16 cellular contexts compared by ENCODE assay signal in genomic region chr2:237892936-237893595, GRCh38. TPM values are rescaled to one million over a fixed set of nuclear protein-coding genes. Genes with fewer than 3 reads are reported as not detected.
A peak's percentile ranks its signal among the peaks of the same experiment; 100 is the strongest.
DNase-seq lines count a peak whose midpoint lies in the region; ATAC-seq and TF ChIP-seq lines count a peak whose summit lies in the region.
"Had no signal": no experiment of that assay in that cellular context is flagged by ENCODE, and none has a peak within 500 bp of the region (broad histone marks: within the 10 kb centered on the region; RNA-seq: fewer than 3 reads in every experiment).

No MANE protein-coding gene starts in this region.

- H3K27me3 ChIP-seq in endodermal cell (ENCODE audit: control insufficient read depth, insufficient read depth, low read length, poor library complexity, severe bottlenecking) (no peaks in the 10 kb centered on the region), spleen (replicated peaks in 1 of 7) (no peaks in the 10 kb centered on the region)

- H3K4me3 ChIP-seq in endodermal cell (ENCODE audit: low read length) (no peak overlapping the region), spleen (no peak overlapping the region)
- H3K4me3 ChIP-seq: prostate gland had no signal

- H3K27ac Mint-ChIP-seq in T-helper 1 cell treated with Interleukin-12 subunit alpha and Interleukin-12 subunit beta and Interleukin-4 antibody, amounts not matched to agents 30 μg/mL and 1 μg/mL, for 36 hours: no peak overlapping the region
- H3K27ac Mint-ChIP-seq in endodermal cell: no peak overlapping the region

- H3K36me3 ChIP-seq in endodermal cell (ENCODE audit: control insufficient read depth, insufficient read depth, low read length): no peaks in the 10 kb centered on the region
- no peaks in the 10 kb centered on the region for H3K36me3 ChIP-seq in spleen
- H3K36me3 ChIP-seq: prostate gland had no signal

- no peak for TF ChIP-seq POLR2A in spleen (IDR thresholded peaks at IDR 0.05)

- peaks cover 3% of the 10 kb centered on the region for H3K27me3 Mint-ChIP-seq in T-helper 1 cell treated with Interleukin-12 subunit alpha and Interleukin-12 subunit beta and Interleukin-4 antibody, amounts not matched to agents 30 μg/mL and 1 μg/mL, for 36 hours (ENCODE audit: low read depth)
- no peaks in the 10 kb centered on the region for H3K27me3 Mint-ChIP-seq in endodermal cell (ENCODE audit: insufficient read depth)

- H3K4me1 Mint-ChIP-seq in T-helper 1 cell treated with Interleukin-12 subunit alpha and Interleukin-12 subunit beta and Interleukin-4 antibody, amounts not matched to agents 30 μg/mL and 1 μg/mL, for 36 hours (ENCODE audit: low read depth): peaks cover 30% of the 10 kb centered on the region
- H3K4me1 Mint-ChIP-seq in endodermal cell: no peaks in the 10 kb centered on the region

- peaks cover 3% of the 10 kb centered on the region for H3K36me3 Mint-ChIP-seq in T-helper 1 cell treated with Interleukin-12 subunit alpha and Interleukin-12 subunit beta and Interleukin-4 antibody, amounts not matched to agents 30 μg/mL and 1 μg/mL, for 36 hours (ENCODE audit: low read depth)
- no peaks in the 10 kb centered on the region for H3K36me3 Mint-ChIP-seq in endodermal cell (ENCODE audit: low read depth)

- no peaks in the 10 kb centered on the region for H3K9me3 Mint-ChIP-seq in T-helper 1 cell treated with Interleukin-12 subunit alpha and Interleukin-12 subunit beta and Interleukin-4 antibody, amounts not matched to agents 30 μg/mL and 1 μg/mL, for 36 hours
- no peaks in the 10 kb centered on the region for H3K9me3 Mint-ChIP-seq in endodermal cell

- ATAC-seq in GM18498 (IDR thresholded peaks at IDR 0.05; ENCODE audit: unreplicated experiment): no peak

- TF ChIP-seq CTCF in endodermal cell (conservative IDR thresholded peaks at IDR 0.05) (no peak), spleen (IDR thresholded peaks at IDR 0.05 in 8 of 11, conservative IDR thresholded peaks at IDR 0.05 in 3 of 11) (no peak)

- intact Hi-C loops in spleen (cut with DNase I; ENCODE audit: low total_unique reads): no loop called here

- peak overlapping the region; percentile 33 for H3K4me3 Mint-ChIP-seq in T-helper 1 cell treated with Interleukin-12 subunit alpha and Interleukin-12 subunit beta and Interleukin-4 antibody, amounts not matched to agents 30 μg/mL and 1 μg/mL, for 36 hours
- no peak overlapping the region for H3K4me3 Mint-ChIP-seq in endodermal cell

- no peak for DNase-seq in T-helper 1 cell
- peak; percentile 30 for DNase-seq in OCI-M1 (lab: John Stamatoyannopoulos, UW)
- peak; percentile 29 for DNase-seq in endodermal cell
- peak; percentile 10 for DNase-seq in spleen
- no peak for DNase-seq in AG08396 (ENCODE audit: low spot score)
- no peak for DNase-seq in HT-29 (ENCODE audit: low spot score)
- DNase-seq: activated CD4-positive, alpha-beta T cell treated with anti-CD3 and anti-CD28 coated beads for 48 hours; amygdala; cortex of kidney; hippocampal formation; NCI-H1930; NCI-H69; RPMI8226 had no signal

- H3K9me3 ChIP-seq in endodermal cell (ENCODE audit: control insufficient read depth, low read length) (no peaks in the 10 kb centered on the region), spleen (no peaks in the 10 kb centered on the region)
- H3K9me3 ChIP-seq: prostate gland had no signal

- WGBS in endodermal cell (ENCODE audit: insufficient coverage in 1 of 2, insufficient read length in 1 of 2), 2 experiments: 83 to 89% methylated on average over 10 of the region's 10 CpGs
- WGBS in spleen, 5 donors: 46 to 65% (median 53%) methylated on average over 10 of the region's 10 CpGs

- H3K4me1 ChIP-seq in endodermal cell (ENCODE audit: control insufficient read depth, insufficient read depth, low read length) (no peaks in the 10 kb centered on the region), spleen (peaks cover 0 to 6% (median 2%) of the 10 kb centered on the region in 6 donors)

- H3K27ac ChIP-seq in endodermal cell (ENCODE audit: low read depth, low read length) (no peak overlapping the region), spleen (no peak overlapping the region)
- H3K27ac ChIP-seq: prostate gland had no signal

- H3K9ac ChIP-seq in endodermal cell (ENCODE audit: extremely low read depth, low read length, poor library complexity, severe bottlenecking): no peak overlapping the region

RNA-seq across cellular contexts. Expression of gene RAMP1, which starts 33.6 kb away (rescaled TPM):
- 1 to 10 TPM in 1 of 2 donors, under 1 TPM in 1; 0.40 to 1.6 TPM for total RNA-seq in endodermal cell
- 1.2 TPM for polyA plus RNA-seq in endodermal cell (2013, experiment 1 of 2)
- 0.83 TPM for polyA plus RNA-seq in endodermal cell (2013, experiment 2 of 2)
- 10 to 100 TPM in 2 of 7 donors, 1 to 10 TPM in 5; 4.5 to 11.0 (median 8.2) TPM for total RNA-seq in spleen
- polyA plus RNA-seq in spleen: 10 to 100 TPM; 19.6 to 44.5 (median 24.5) TPM
- 36.5 and 56.0 TPM in 2 replicates for total RNA-seq in HT-29 (2014; rRNA removed; shearing (Covaris generic))

Comparison
In these comparisons a context has a peak if more than half of its experiments do, and no peak if none do; other contexts are left out.
1. DNase-seq: peak in OCI-M1 (single experiment), endodermal cell (single experiment) and spleen (single experiment); none in T-helper 1 cell (0 of 5), AG08396 (single experiment) and HT-29 (single experiment).